ENCODE assay signal across 23 cellular contexts in genomic region chr3:186980989-186981388, GRCh38. TPM values are rescaled to one million over a fixed set of nuclear protein-coding genes. Genes with fewer than 3 reads are reported as not detected.
DNase-seq lines count a peak whose midpoint lies in the region; ATAC-seq and TF ChIP-seq lines count a peak whose summit lies in the region.
"Had no signal": no experiment of that assay in that cellular context is flagged by ENCODE, and none has a peak within 500 bp of the region (broad histone marks: within the 10 kb centered on the region; RNA-seq: fewer than 3 reads in every experiment).

No MANE protein-coding gene starts in this region.

- no peak for TF ChIP-seq CTCF in activated CD8-positive, alpha-beta T cell treated with anti-CD3 and anti-CD28 coated beads for 36 hours (IDR thresholded peaks at IDR 0.05)
- TF ChIP-seq CTCF in CD8-positive, alpha-beta T cell (IDR thresholded peaks at IDR 0.05) = no peak
- TF ChIP-seq CTCF in activated B cell treated with CpG ODN at 0.5 μM for 24 hours (IDR thresholded peaks at IDR 0.05) (no peak), natural killer cell (IDR thresholded peaks at IDR 0.05) (no peak), foreskin fibroblast (IDR thresholded peaks at IDR 0.05; ENCODE audit: low read depth, low read length) (no peak)

- CTCF ChIA-PET in activated CD8-positive, alpha-beta T cell treated with anti-CD3 and anti-CD28 coated beads, Interleukin-2, amount 10 ng/mL, durations not matched to agents 7 days and 5 days (lab: Charles Lee) = interaction anchor here (0.7 to 2.1 kb wide), 4 partner anchors 10 to 158 kb away, joined by 3 to 5 read pairs (median 4); partner anchors contain the start of gene RPL39L
- CTCF ChIA-PET in activated CD8-positive, alpha-beta T cell treated with anti-CD3 and anti-CD28 coated beads for 36 hours (lab: Charles Lee) = interaction anchor here (1.1 to 1.9 kb wide), 4 partner anchors 10 to 51 kb away, joined by 3 to 6 read pairs (median 4); no protein-coding TSS in a partner anchor
- CTCF ChIA-PET in CD8-positive, alpha-beta T cell (lab: Charles Lee) = interaction anchor here (0.9 to 2.9 kb wide), 3 partner anchors 81 to 131 kb away, joined by 3 to 16 read pairs (median 4); no protein-coding TSS in a partner anchor
- CTCF ChIA-PET in activated B cell treated with CpG ODN at 0.5 μM for 24 hours (lab: Charles Lee) = interaction anchor here (1.0 to 1.7 kb wide), 3 partner anchors 23 to 184 kb away, joined by 4 to 8 read pairs (median 4); no protein-coding TSS in a partner anchor

- no peak overlapping the region for H3K4me3 ChIP-seq in CD8-positive, alpha-beta T cell (ENCODE audit: low read depth, low read length)
- no peak overlapping the region for H3K4me3 ChIP-seq in foreskin fibroblast (ENCODE audit: low read depth in 1 of 2, low read length in 2 of 2)

- peaks cover 16% of the 10 kb centered on the region for H3K36me3 ChIP-seq in CD8-positive, alpha-beta T cell (ENCODE audit: insufficient read depth, low read length)

- H3K27ac Mint-ChIP-seq in activated CD8-positive, alpha-beta T cell treated with anti-CD3 and anti-CD28 coated beads, Interleukin-2, amount 10 ng/mL, durations not matched to agents 7 days and 5 days = peak overlapping the region; percentile 17
- no peak overlapping the region for H3K27ac Mint-ChIP-seq in activated CD8-positive, alpha-beta T cell treated with anti-CD3 and anti-CD28 coated beads for 36 hours
- H3K27ac Mint-ChIP-seq in CD8-positive, alpha-beta T cell = peak overlapping the region; percentile 16
- H3K27ac Mint-ChIP-seq in activated B cell treated with CpG ODN at 0.5 μM for 24 hours (peak overlapping the region; percentile 47), natural killer cell (peak overlapping the region; percentile 35 to 52)

- intact Hi-C loops in activated CD8-positive, alpha-beta T cell treated with anti-CD3 and anti-CD28 coated beads for 36 hours (cut with micrococcal nuclease) = no loop called here
- intact Hi-C loops in CD8-positive, alpha-beta T cell (cut with DNase I, micrococcal nuclease) = no loop called here
- intact Hi-C loops in activated B cell treated with CpG ODN at 0.5 μM for 24 hours (cut with micrococcal nuclease) = no loop called here
- intact Hi-C loops in natural killer cell (cut with micrococcal nuclease) = no loop called here

- no peaks in the 10 kb centered on the region for H3K9me3 ChIP-seq in CD8-positive, alpha-beta T cell (ENCODE audit: low read length)
- H3K9me3 ChIP-seq: BE2C had no signal

- no peak for DNase-seq in activated CD8-positive, alpha-beta T cell treated with anti-CD3 and anti-CD28 coated beads, Interleukin-2, amount 10 ng/mL, durations not matched to agents 7 days and 5 days
- no peak for DNase-seq in activated CD8-positive, alpha-beta T cell treated with anti-CD3 and anti-CD28 coated beads for 36 hours
- no peak for DNase-seq in CD8-positive, alpha-beta T cell
- DNase-seq in activated B cell treated with CpG ODN at 0.5 μM for 24 hours = no peak
- DNase-seq in natural killer cell = no peak
- no peak for DNase-seq in H4 (ENCODE audit: low spot score)
- no peak for DNase-seq in foreskin fibroblast
- DNase-seq: BE2C; CD4-positive, alpha-beta memory T cell; DMS79; H9; MV-4-11; NCI-H1417; NCI-H1930; NCI-H2171; NCI-H446; NCI-H69; NK-92 treated with Interleukin-12 subunit alpha and Interleukin-12 subunit beta, amount 100 ng/mL, for 24 hours; OCI-M1; SHP77 treated with DMSO at 0.1 percent for 48 hours had no signal

- H3K9me3 Mint-ChIP-seq in activated CD8-positive, alpha-beta T cell treated with anti-CD3 and anti-CD28 coated beads, Interleukin-2, amount 10 ng/mL, durations not matched to agents 7 days and 5 days (ENCODE audit: insufficient read depth) = no peaks in the 10 kb centered on the region
- H3K9me3 Mint-ChIP-seq in activated CD8-positive, alpha-beta T cell treated with anti-CD3 and anti-CD28 coated beads for 36 hours = no peaks in the 10 kb centered on the region
- H3K9me3 Mint-ChIP-seq in CD8-positive, alpha-beta T cell = no peaks in the 10 kb centered on the region
- no peaks in the 10 kb centered on the region for H3K9me3 Mint-ChIP-seq in activated B cell treated with CpG ODN at 0.5 μM for 24 hours
- no peaks in the 10 kb centered on the region for H3K9me3 Mint-ChIP-seq in natural killer cell
- H3K9me3 Mint-ChIP-seq: CD4-positive, alpha-beta memory T cell; H9 had no signal

- H3K27me3 ChIP-seq in CD8-positive, alpha-beta T cell (ENCODE audit: insufficient read depth, low read length) = no peaks in the 10 kb centered on the region
- H3K27me3 ChIP-seq: BE2C had no signal

- H3K27ac ChIP-seq in CD8-positive, alpha-beta T cell (ENCODE audit: low read depth, low read length) = no peak overlapping the region
- H3K27ac ChIP-seq: 22Rv1, HL-60 had no signal

- no peaks in the 10 kb centered on the region for H3K4me1 Mint-ChIP-seq in activated CD8-positive, alpha-beta T cell treated with anti-CD3 and anti-CD28 coated beads, Interleukin-2, amount 10 ng/mL, durations not matched to agents 7 days and 5 days (ENCODE audit: low read depth)
- peaks cover 7% of the 10 kb centered on the region for H3K4me1 Mint-ChIP-seq in activated CD8-positive, alpha-beta T cell treated with anti-CD3 and anti-CD28 coated beads for 36 hours (ENCODE audit: low read depth)
- H3K4me1 Mint-ChIP-seq in CD8-positive, alpha-beta T cell (ENCODE audit: low read depth) = peaks cover 21% of the 10 kb centered on the region
- H3K4me1 Mint-ChIP-seq in activated B cell treated with CpG ODN at 0.5 μM for 24 hours (peaks cover 64% of the 10 kb centered on the region), natural killer cell (peaks cover 46 to 53% of the 10 kb centered on the region in 2 donors)

- no peak overlapping the region for H3K4me3 Mint-ChIP-seq in activated CD8-positive, alpha-beta T cell treated with anti-CD3 and anti-CD28 coated beads, Interleukin-2, amount 10 ng/mL, durations not matched to agents 7 days and 5 days
- H3K4me3 Mint-ChIP-seq in activated CD8-positive, alpha-beta T cell treated with anti-CD3 and anti-CD28 coated beads for 36 hours = no peak overlapping the region
- no peak overlapping the region for H3K4me3 Mint-ChIP-seq in CD8-positive, alpha-beta T cell
- H3K4me3 Mint-ChIP-seq in activated B cell treated with CpG ODN at 0.5 μM for 24 hours (no peak overlapping the region), natural killer cell (no peak overlapping the region)
- H3K4me3 Mint-ChIP-seq: CD4-positive, alpha-beta memory T cell; H9 had no signal

- ATAC-seq in activated CD8-positive, alpha-beta T cell treated with anti-CD3 and anti-CD28 coated beads, Interleukin-2, amount 10 ng/mL, durations not matched to agents 7 days and 5 days = no peak
- ATAC-seq in activated CD8-positive, alpha-beta T cell treated with anti-CD3 and anti-CD28 coated beads for 36 hours = no peak
- no peak for ATAC-seq in CD8-positive, alpha-beta T cell
- ATAC-seq in activated B cell treated with CpG ODN at 0.5 μM for 24 hours (ENCODE audit: low read depth) (no peak), natural killer cell (no peak), HG02973 (IDR thresholded peaks at IDR 0.05; ENCODE audit: unreplicated experiment) (no peak)

- POLR2A ChIA-PET in activated CD8-positive, alpha-beta T cell treated with anti-CD3 and anti-CD28 coated beads, Interleukin-2, amount 10 ng/mL, durations not matched to agents 7 days and 5 days (lab: Charles Lee) = interaction anchor here (0.6 to 1.0 kb wide), 2 partner anchors 18 to 45 kb away, joined by 3 to 7 read pairs; no protein-coding TSS in a partner anchor
- POLR2A ChIA-PET in activated CD8-positive, alpha-beta T cell treated with anti-CD3 and anti-CD28 coated beads for 36 hours (lab: Charles Lee) = interaction anchor here (0.9 to 1.1 kb wide), 2 partner anchors 32 to 36 kb away, joined by 3 read pairs; no protein-coding TSS in a partner anchor
- POLR2A ChIA-PET in CD8-positive, alpha-beta T cell (lab: Charles Lee) = interaction anchor here (0.8 to 1.5 kb wide), 2 partner anchors 50 to 193 kb away, joined by 3 to 7 read pairs; no protein-coding TSS in a partner anchor
- POLR2A ChIA-PET in activated B cell treated with CpG ODN at 0.5 μM for 24 hours (lab: Charles Lee) = interaction anchor here (1.0 to 2.4 kb wide), 4 partner anchors 11 to 50 kb away, joined by 3 to 7 read pairs (median 5); partner anchors contain the start of gene ST6GAL1

- no peaks in the 10 kb centered on the region for H3K4me1 ChIP-seq in CD8-positive, alpha-beta T cell (ENCODE audit: insufficient read depth, low read length)

- peaks cover 44% of the 10 kb centered on the region for H3K36me3 Mint-ChIP-seq in activated CD8-positive, alpha-beta T cell treated with anti-CD3 and anti-CD28 coated beads, Interleukin-2, amount 10 ng/mL, durations not matched to agents 7 days and 5 days (ENCODE audit: low read depth)
- peaks cover 30% of the 10 kb centered on the region for H3K36me3 Mint-ChIP-seq in activated CD8-positive, alpha-beta T cell treated with anti-CD3 and anti-CD28 coated beads for 36 hours (ENCODE audit: low read depth)
- H3K36me3 Mint-ChIP-seq in CD8-positive, alpha-beta T cell = peaks cover 78% of the 10 kb centered on the region
- H3K36me3 Mint-ChIP-seq in activated B cell treated with CpG ODN at 0.5 μM for 24 hours (ENCODE audit: low read depth) = peaks cover 62% of the 10 kb centered on the region
- H3K36me3 Mint-ChIP-seq in natural killer cell = no peaks in the 10 kb centered on the region

- H3K27me3 Mint-ChIP-seq in activated CD8-positive, alpha-beta T cell treated with anti-CD3 and anti-CD28 coated beads, Interleukin-2, amount 10 ng/mL, durations not matched to agents 7 days and 5 days (ENCODE audit: low read depth) = no peaks in the 10 kb centered on the region
- no peaks in the 10 kb centered on the region for H3K27me3 Mint-ChIP-seq in activated CD8-positive, alpha-beta T cell treated with anti-CD3 and anti-CD28 coated beads for 36 hours
- no peaks in the 10 kb centered on the region for H3K27me3 Mint-ChIP-seq in CD8-positive, alpha-beta T cell (ENCODE audit: low read depth)
- no peaks in the 10 kb centered on the region for H3K27me3 Mint-ChIP-seq in activated B cell treated with CpG ODN at 0.5 μM for 24 hours
- no peaks in the 10 kb centered on the region for H3K27me3 Mint-ChIP-seq in natural killer cell (ENCODE audit: low read depth in 2 of 2)
- H3K27me3 Mint-ChIP-seq: CD4-positive, alpha-beta memory T cell had no signal

RNA-seq across cellular contexts. Expression of gene ST6GAL1, which starts 50.7 kb away (rescaled TPM):
- 100 to 1,000 TPM in 1 of 2 experiments, 10 to 100 TPM in 1; 99.1 to 109 TPM for total RNA-seq in activated CD8-positive, alpha-beta T cell treated with anti-CD3 and anti-CD28 coated beads, Interleukin-2, amount 10 ng/mL, durations not matched to agents 7 days and 5 days
- 10 to 100 TPM; 84.6 to 99.2 TPM for total RNA-seq in activated CD8-positive, alpha-beta T cell treated with anti-CD3 and anti-CD28 coated beads for 36 hours
- total RNA-seq in CD8-positive, alpha-beta T cell = 10 to 100 TPM; 23.1 to 28.5 TPM
- total RNA-seq in activated B cell treated with CpG ODN at 0.5 μM for 24 hours (294 and 328 TPM in 2 replicates), natural killer cell (100 to 1,000 TPM; 121 to 182 (median 146) TPM)
- 3.2 and 3.4 TPM in 2 replicates for total RNA-seq in H4 (2014; rRNA removed; shearing (Covaris generic))
